7 cellular contexts compared by ENCODE assay signal in the genomic region with DNA sequence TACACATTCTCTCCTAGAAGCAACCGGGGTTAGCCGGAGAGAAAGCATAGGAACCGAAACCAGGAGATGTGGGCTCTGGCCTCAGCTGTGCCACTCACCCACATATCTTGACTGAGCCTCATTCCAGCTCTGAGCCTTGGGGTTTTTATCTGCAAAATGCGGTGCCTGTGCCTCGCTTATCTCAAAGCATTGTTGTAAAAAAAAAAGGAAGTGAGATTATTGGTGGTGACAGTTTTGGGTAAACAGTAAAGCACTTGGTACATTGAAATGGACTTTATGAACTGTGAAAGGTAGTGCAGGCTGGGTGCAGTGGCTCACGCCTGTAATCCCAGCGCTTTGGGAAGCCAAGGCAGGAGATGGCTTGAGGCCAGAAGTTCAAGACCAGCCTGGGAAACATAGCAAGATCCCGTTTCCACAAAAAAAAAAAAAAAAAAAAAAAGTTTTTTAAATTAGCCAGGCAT.
A peak's percentile ranks its signal among the peaks of the same experiment; 100 is the strongest.
DNase-seq lines count a peak whose midpoint lies in the region; ATAC-seq lines count a peak whose summit lies in the region.

No MANE protein-coding gene starts in this region.

- ATAC-seq in GM18909 (IDR thresholded peaks at IDR 0.05; ENCODE audit: poor library complexity, unreplicated experiment) (peak; percentile 72), HG02642 (IDR thresholded peaks at IDR 0.05; ENCODE audit: poor library complexity, unreplicated experiment) (peak; percentile 68)

- DNase-seq in NOMO-1 treated with DMSO at 0.1 percent for 48 hours (lab: John Stamatoyannopoulos, UW; ENCODE audit: unreplicated experiment): peak; percentile 98
- DNase-seq in central memory CD4-positive, alpha-beta T cell: peak; percentile 32
- peak; percentile 28 for DNase-seq in putamen (ENCODE audit: low spot score)
- no peak for DNase-seq in NCI-H2196 treated with DMSO at 0.1 percent for 48 hours (lab: John Stamatoyannopoulos, UW; ENCODE audit: unreplicated experiment)
- no peak for DNase-seq in HuH-7.5 (ENCODE audit: low spot score)

Comparison
In these comparisons a context has a peak if more than half of its experiments do, and no peak if none do; other contexts are left out.
1. DNase-seq: peak in NOMO-1 treated with DMSO at 0.1 percent for 48 hours (single experiment), central memory CD4-positive, alpha-beta T cell (single experiment) and putamen (single experiment); none in NCI-H2196 treated with DMSO at 0.1 percent for 48 hours (single experiment) and HuH-7.5 (single experiment).